In the genomic region with DNA sequence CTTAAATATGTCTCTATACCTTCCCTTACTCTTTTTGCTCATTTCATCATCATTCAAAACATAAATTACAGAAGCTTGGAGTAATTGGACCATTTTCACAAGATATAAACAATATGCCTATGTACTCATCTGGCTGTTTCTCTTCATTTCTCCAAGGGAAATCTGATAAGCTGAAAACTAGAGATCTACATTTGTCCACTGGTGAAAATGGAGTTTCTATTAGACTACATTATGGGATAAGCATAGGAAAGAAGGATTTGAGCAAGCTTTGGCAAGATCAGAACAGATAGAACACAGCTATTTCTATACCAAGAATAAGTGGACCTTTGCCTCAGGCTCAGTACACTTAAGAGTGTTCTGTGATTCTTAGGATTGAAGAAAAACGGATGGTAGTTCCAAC, we compare ENCODE assay signal across 3 cellular contexts.
"Had no signal": no experiment of that assay in that cellular context is flagged by ENCODE, and none has a peak within 500 bp of the region (broad histone marks: within the 10 kb centered on the region; RNA-seq: fewer than 3 reads in every experiment).

No MANE protein-coding gene starts in this region.

- H3K4me3 ChIP-seq: GM12878 had no signal

- DNase-seq: GDM1, GF-D8 had no signal

- ATAC-seq: GM12878 had no signal
